Comparison of ENCODE assay signal across 21 cellular contexts in genomic region chr13:51325837-51326236, GRCh38. TPM values are rescaled to one million over a fixed set of nuclear protein-coding genes. Genes with fewer than 3 reads are reported as not detected.
"Had no signal": no experiment of that assay in that cellular context is flagged by ENCODE, and none has a peak within 500 bp of the region (broad histone marks: within the 10 kb centered on the region; RNA-seq: fewer than 3 reads in every experiment).

No MANE protein-coding gene starts in this region.

- H3K9me3 ChIP-seq: mucosa of descending colon, pancreas, sigmoid colon, thyroid gland had no signal

- H3K4me1 ChIP-seq: sigmoid colon, thyroid gland had no signal

- H3K36me3 ChIP-seq: pancreas, sigmoid colon, thyroid gland had no signal

- H3K27ac ChIP-seq: pancreas, sigmoid colon, thyroid gland, VCaP had no signal

- ATAC-seq: left ventricle myocardium superior, mucosa of descending colon, pancreas had no signal

- H3K4me3 ChIP-seq: mucosa of descending colon, pancreas, sigmoid colon, thyroid gland had no signal

- H3K27me3 ChIP-seq: pancreas, sigmoid colon, thyroid gland had no signal

- DNase-seq: activated CD4-positive, alpha-beta T cell treated with anti-CD3 and anti-CD28 coated beads for 1 hour; activated CD8-positive, alpha-beta memory T cell treated with anti-CD3 and anti-CD28 coated beads for 24 hours; activated CD8-positive, alpha-beta memory T cell treated with anti-CD3 and anti-CD28 coated beads, Interleukin-2, amount 50 U/mL, for 48 hours; activated effector memory CD4-positive, alpha-beta T cell treated with Interleukin-2 at 50 U/mL for 16 hours; activated naive CD4-positive, alpha-beta T cell treated with anti-CD3 and anti-CD28 coated beads, Interleukin-2, amount 10 ng/mL, durations not matched to agents 7 days and 5 days; activated T-cell treated with anti-CD3 and anti-CD28 coated beads, Interleukin-2, amount 50 U/mL, for 48 hours; foreskin melanocyte; kidney glomerular epithelial cell; left ventricle myocardium superior; mucosa of descending colon; naive B cell; pancreas; sigmoid colon; stimulated activated CD4-positive, alpha-beta T cell treated with anti-CD3 and anti-CD28 coated beads, Interleukin-4, amount 100 ng/mL, for 4 hours; T-helper 2 cell; thyroid gland had no signal

RNA-seq across cellular contexts. Expression of gene SERPINE3, which starts 13.7 kb away (rescaled TPM):
- total RNA-seq: cardiac septum, epithelial cell of proximal tubule, fibroblast of lung, left ventricle myocardium superior, mucosa of descending colon, neural crest cell, pancreas, thyroid gland had no signal
